ENCODE assay signal across 11 cellular contexts in the genomic region with DNA sequence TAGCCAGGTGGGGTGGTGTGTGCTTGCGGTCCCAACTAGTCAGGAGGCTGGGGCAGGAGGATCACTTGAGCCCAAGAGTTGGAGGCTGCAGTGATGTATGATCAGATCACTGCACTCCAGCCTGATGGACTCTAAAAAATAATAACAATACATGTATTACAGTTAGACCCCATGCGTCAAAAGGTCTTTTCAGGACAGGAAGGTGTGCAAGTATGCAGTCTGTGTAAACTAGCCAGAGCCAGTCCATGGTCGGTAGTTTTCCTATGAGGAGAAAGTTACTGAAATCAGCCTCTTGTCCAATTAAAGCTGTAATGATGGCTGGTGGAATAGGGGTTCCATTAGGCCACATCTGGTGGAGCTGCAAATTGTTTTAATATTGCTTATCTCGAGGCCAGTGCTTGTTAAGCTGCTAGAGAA. TPM values are rescaled to one million over a fixed set of nuclear protein-coding genes. Genes with fewer than 3 reads are reported as not detected.
DNase-seq lines count a peak whose midpoint lies in the region; ATAC-seq and TF ChIP-seq lines count a peak whose summit lies in the region.
"Had no signal": no experiment of that assay in that cellular context is flagged by ENCODE, and none has a peak within 500 bp of the region (broad histone marks: within the 10 kb centered on the region; RNA-seq: fewer than 3 reads in every experiment).

No MANE protein-coding gene starts in this region.

- H3K4me1 Mint-ChIP-seq in activated CD4-positive, alpha-beta T cell treated with anti-CD3 and anti-CD28 coated beads, Interleukin-2, amount 10 ng/mL, durations not matched to agents 7 days and 5 days = peaks cover 33% of the 10 kb centered on the region
- H3K4me1 Mint-ChIP-seq in activated naive CD8-positive, alpha-beta T cell treated with anti-CD3 and anti-CD28 coated beads for 36 hours = peaks cover 27% of the 10 kb centered on the region

- TF ChIP-seq CTCF in thoracic aorta (IDR thresholded peaks at IDR 0.05) = no peak

- peaks cover 4% of the 10 kb centered on the region for H3K9me3 Mint-ChIP-seq in activated CD4-positive, alpha-beta T cell treated with anti-CD3 and anti-CD28 coated beads, Interleukin-2, amount 10 ng/mL, durations not matched to agents 7 days and 5 days
- H3K9me3 Mint-ChIP-seq in activated naive CD8-positive, alpha-beta T cell treated with anti-CD3 and anti-CD28 coated beads for 36 hours = peaks cover 7% of the 10 kb centered on the region

- no peaks in the 10 kb centered on the region for H3K9me3 ChIP-seq in muscle layer of colon (ENCODE audit: low read length)
- no peaks in the 10 kb centered on the region for H3K9me3 ChIP-seq in thoracic aorta

- peak overlapping the region; percentile 35 for H3K4me3 Mint-ChIP-seq in activated CD4-positive, alpha-beta T cell treated with anti-CD3 and anti-CD28 coated beads, Interleukin-2, amount 10 ng/mL, durations not matched to agents 7 days and 5 days
- H3K4me3 Mint-ChIP-seq in activated naive CD8-positive, alpha-beta T cell treated with anti-CD3 and anti-CD28 coated beads for 36 hours = peak overlapping the region; percentile 59

- H3K27me3 Mint-ChIP-seq in activated CD4-positive, alpha-beta T cell treated with anti-CD3 and anti-CD28 coated beads, Interleukin-2, amount 10 ng/mL, durations not matched to agents 7 days and 5 days = no peaks in the 10 kb centered on the region
- no peaks in the 10 kb centered on the region for H3K27me3 Mint-ChIP-seq in activated naive CD8-positive, alpha-beta T cell treated with anti-CD3 and anti-CD28 coated beads for 36 hours

- H3K4me1 ChIP-seq in muscle layer of colon (ENCODE audit: insufficient read depth, low read length) (peaks cover 61% of the 10 kb centered on the region), thoracic aorta (ENCODE audit: control insufficient read depth in 1 of 2, low read depth in 2 of 2) (peaks cover 32 to 60% of the 10 kb centered on the region in 2 donors)

- ATAC-seq in thoracic aorta (ENCODE audit: insufficient number of reproducible peaks, low FRiP score, low read depth) = no peak
- ATAC-seq: activated CD4-positive, CD25-positive, alpha-beta regulatory T cell treated with anti-CD3 and anti-CD28 coated beads, Interleukin-2, amount 50 U/mL, for 24 hours had no signal

- POLR2A ChIA-PET in activated CD4-positive, alpha-beta T cell treated with anti-CD3 and anti-CD28 coated beads, Interleukin-2, amount 10 ng/mL, durations not matched to agents 7 days and 5 days (lab: Charles Lee) = no interaction called here

- H3K27ac Mint-ChIP-seq in activated CD4-positive, alpha-beta T cell treated with anti-CD3 and anti-CD28 coated beads, Interleukin-2, amount 10 ng/mL, durations not matched to agents 7 days and 5 days = peak overlapping the region; percentile 81
- H3K27ac Mint-ChIP-seq in activated naive CD8-positive, alpha-beta T cell treated with anti-CD3 and anti-CD28 coated beads for 36 hours = peak overlapping the region; percentile 56

- H3K27me3 ChIP-seq in muscle layer of colon (ENCODE audit: control insufficient read depth in 1 of 2, insufficient read depth in 2 of 2, low read length in 2 of 2) (no peaks in the 10 kb centered on the region), thoracic aorta (replicated peaks; ENCODE audit: insufficient read depth) (no peaks in the 10 kb centered on the region)

- no peak overlapping the region for H3K9ac ChIP-seq in muscle layer of colon (ENCODE audit: low read length)

- peaks cover 3% of the 10 kb centered on the region for H3K36me3 ChIP-seq in muscle layer of colon (ENCODE audit: insufficient read depth, low read length)
- no peaks in the 10 kb centered on the region for H3K36me3 ChIP-seq in thoracic aorta

- H3K27ac ChIP-seq in muscle layer of colon (ENCODE audit: low read depth, low read length) = peak overlapping the region; percentile 97
- H3K27ac ChIP-seq in thoracic aorta = peak overlapping the region; percentile 86 to 99

- CTCF ChIA-PET in activated CD4-positive, alpha-beta T cell treated with anti-CD3 and anti-CD28 coated beads, Interleukin-2, amount 10 ng/mL, durations not matched to agents 7 days and 5 days (lab: Charles Lee) = interaction anchor here (1.1 to 2.4 kb wide), 2 partner anchors 51 kb away, joined by 5 to 15 read pairs; no protein-coding TSS in a partner anchor

- H3K36me3 Mint-ChIP-seq in activated CD4-positive, alpha-beta T cell treated with anti-CD3 and anti-CD28 coated beads, Interleukin-2, amount 10 ng/mL, durations not matched to agents 7 days and 5 days (ENCODE audit: low read depth) = peaks cover 4% of the 10 kb centered on the region
- H3K36me3 Mint-ChIP-seq in activated naive CD8-positive, alpha-beta T cell treated with anti-CD3 and anti-CD28 coated beads for 36 hours = peaks cover 7% of the 10 kb centered on the region

- H3K4me3 ChIP-seq in muscle layer of colon (ENCODE audit: low read depth in 1 of 2, low read length in 2 of 2) (no peak overlapping the region), thoracic aorta (no peak overlapping the region)

- DNase-seq in activated CD4-positive, alpha-beta T cell treated with anti-CD3 and anti-CD28 coated beads, Interleukin-2, amount 10 ng/mL, durations not matched to agents 7 days and 5 days = no peak
- DNase-seq in activated CD4-positive, alpha-beta T cell treated with anti-CD3 and anti-CD28 coated beads, Interleukin-2, amount 50 U/mL, for 48 hours = no peak
- no peak for DNase-seq in activated naive CD8-positive, alpha-beta T cell treated with anti-CD3 and anti-CD28 coated beads for 36 hours
- no peak for DNase-seq in thoracic aorta (ENCODE audit: low spot score)
- no peak for DNase-seq in stimulated activated CD4-positive, alpha-beta T cell treated with anti-CD3 and anti-CD28 coated beads, Interleukin-1b, Interleukin-23, amount 100 ng/mL, for 48 hours
- DNase-seq in D341Med (ENCODE audit: low spot score) = no peak
- no peak for DNase-seq in amygdala (lab: John Stamatoyannopoulos, UW)
- DNase-seq: ACHN, NCI-H2081 had no signal

RNA-seq across cellular contexts. Expression of a gene that starts 1.5 kb away (rescaled TPM):
- 10 to 100 TPM; 35.5 to 48.1 TPM for total RNA-seq in activated CD4-positive, alpha-beta T cell treated with anti-CD3 and anti-CD28 coated beads, Interleukin-2, amount 10 ng/mL, durations not matched to agents 7 days and 5 days
- total RNA-seq in activated naive CD8-positive, alpha-beta T cell treated with anti-CD3 and anti-CD28 coated beads for 36 hours = 10 to 100 TPM; 36.0 to 36.3 TPM
- total RNA-seq in thoracic aorta = 100 to 1,000 TPM; 177 to 344 TPM
